Comparison of ENCODE assay signal across 8 cellular contexts in genomic region chr1:248905662-248905948, GRCh38. TPM values are rescaled to one million over a fixed set of nuclear protein-coding genes. Genes with fewer than 3 reads are reported as not detected.
A peak's percentile ranks its signal among the peaks of the same experiment; 100 is the strongest.
DNase-seq lines count a peak whose midpoint lies in the region; TF ChIP-seq lines count a peak whose summit lies in the region.

No MANE protein-coding gene starts in this region.

- H3K36me3 Mint-ChIP-seq in activated T-helper 2 cell treated with anti-CD3 and anti-CD28 coated beads, Interferon-gamma antibody, Interleukin-2, Interleukin-4, amounts not matched to agents 10 μg/mL and 5 μg/mL and 100 μg/mL, durations not matched to agents 14 hours and 24 hours and 36 hours (ENCODE audit: low read depth): peaks cover 7% of the 10 kb centered on the region
- H3K36me3 Mint-ChIP-seq in immature natural killer cell: peaks cover 0 to 7% (median 0%) of the 10 kb centered on the region in 3 donors

- H3K4me1 Mint-ChIP-seq in activated T-helper 2 cell treated with anti-CD3 and anti-CD28 coated beads, Interferon-gamma antibody, Interleukin-2, Interleukin-4, amounts not matched to agents 10 μg/mL and 5 μg/mL and 100 μg/mL, durations not matched to agents 14 hours and 24 hours and 36 hours (ENCODE audit: low read depth): peaks cover 25% of the 10 kb centered on the region
- H3K4me1 Mint-ChIP-seq in immature natural killer cell: peaks cover 37 to 52% of the 10 kb centered on the region in 2 donors

- H3K27me3 Mint-ChIP-seq in activated T-helper 2 cell treated with anti-CD3 and anti-CD28 coated beads, Interferon-gamma antibody, Interleukin-2, Interleukin-4, amounts not matched to agents 10 μg/mL and 5 μg/mL and 100 μg/mL, durations not matched to agents 14 hours and 24 hours and 36 hours (ENCODE audit: low read depth): peaks cover 15% of the 10 kb centered on the region
- peaks cover 0 to 9% (median 6%) of the 10 kb centered on the region in 3 donors for H3K27me3 Mint-ChIP-seq in immature natural killer cell (ENCODE audit: low read depth in 3 of 3)

- no peaks in the 10 kb centered on the region for H3K9me3 Mint-ChIP-seq in activated T-helper 2 cell treated with anti-CD3 and anti-CD28 coated beads, Interferon-gamma antibody, Interleukin-2, Interleukin-4, amounts not matched to agents 10 μg/mL and 5 μg/mL and 100 μg/mL, durations not matched to agents 14 hours and 24 hours and 36 hours
- H3K9me3 Mint-ChIP-seq in immature natural killer cell: no peaks in the 10 kb centered on the region

- no peak for TF ChIP-seq POLR2A in erythroblast (IDR thresholded peaks at IDR 0.05; ENCODE audit: low read length)

- intact Hi-C loops in activated T-helper 2 cell treated with anti-CD3 and anti-CD28 coated beads, Interferon-gamma antibody, Interleukin-2, Interleukin-4, amounts not matched to agents 10 μg/mL and 5 μg/mL and 100 μg/mL, durations not matched to agents 14 hours and 24 hours and 36 hours (cut with micrococcal nuclease): no loop called here

- H3K4me3 Mint-ChIP-seq in activated T-helper 2 cell treated with anti-CD3 and anti-CD28 coated beads, Interferon-gamma antibody, Interleukin-2, Interleukin-4, amounts not matched to agents 10 μg/mL and 5 μg/mL and 100 μg/mL, durations not matched to agents 14 hours and 24 hours and 36 hours (ENCODE audit: low read depth): peak overlapping the region; percentile 93
- peak overlapping the region; percentile 86 to 98 (median 98) for H3K4me3 Mint-ChIP-seq in immature natural killer cell

- H3K27ac Mint-ChIP-seq in activated T-helper 2 cell treated with anti-CD3 and anti-CD28 coated beads, Interferon-gamma antibody, Interleukin-2, Interleukin-4, amounts not matched to agents 10 μg/mL and 5 μg/mL and 100 μg/mL, durations not matched to agents 14 hours and 24 hours and 36 hours: peak overlapping the region; percentile 97
- peak overlapping the region; percentile 97 to 99 (median 98) for H3K27ac Mint-ChIP-seq in immature natural killer cell

- peak; percentile 39 for DNase-seq in DMS53 (lab: John Stamatoyannopoulos, UW)
- no peak for DNase-seq in DMS53 treated with DMSO at 0.1 percent for 48 hours (lab: John Stamatoyannopoulos, UW; ENCODE audit: unreplicated experiment)
- DNase-seq in activated T-helper 2 cell treated with anti-CD3 and anti-CD28 coated beads, Interferon-gamma antibody, Interleukin-2, Interleukin-4, amounts not matched to agents 10 μg/mL and 5 μg/mL and 100 μg/mL, durations not matched to agents 14 hours and 24 hours and 36 hours (ENCODE audit: low spot score): no peak
- no peak for DNase-seq in immature natural killer cell
- no peak for DNase-seq in substantia nigra (lab: John Stamatoyannopoulos, UW)
- DNase-seq in erythroblast (lab: John Stamatoyannopoulos, UW): no peak
- DNase-seq in stimulated activated CD4-positive, alpha-beta T cell treated with anti-CD3 and anti-CD28 coated beads, Interleukin-4, amount 100 ng/mL, for 4 hours: no peak
- no peak for DNase-seq in superior temporal gyrus (ENCODE audit: extremely low spot score)

- peak overlapping the region; percentile 92 for H3K27ac ChIP-seq in substantia nigra (ENCODE audit: low read depth, low read length, poor library complexity, severe bottlenecking)

RNA-seq across cellular contexts. Expression of gene PGBD2, which starts 0.4 kb away (rescaled TPM):
- total RNA-seq in activated T-helper 2 cell treated with anti-CD3 and anti-CD28 coated beads, Interferon-gamma antibody, Interleukin-2, Interleukin-4, amounts not matched to agents 10 μg/mL and 5 μg/mL and 100 μg/mL, durations not matched to agents 14 hours and 24 hours and 36 hours: 6.7 and 6.9 TPM in 2 replicates
- polyA plus RNA-seq in immature natural killer cell: 10 to 100 TPM in 1 of 3 donors, 1 to 10 TPM in 2; 6.7 to 12.4 (median 9.3) TPM

RNA-seq across cellular contexts. Expression of gene ZNF692, which starts 46.7 kb away (rescaled TPM):
- total RNA-seq in activated T-helper 2 cell treated with anti-CD3 and anti-CD28 coated beads, Interferon-gamma antibody, Interleukin-2, Interleukin-4, amounts not matched to agents 10 μg/mL and 5 μg/mL and 100 μg/mL, durations not matched to agents 14 hours and 24 hours and 36 hours: 86.4 and 87.0 TPM in 2 replicates
- polyA plus RNA-seq in immature natural killer cell: 10 to 100 TPM in 1 of 3 donors, 1 to 10 TPM in 2; 5.5 to 11.0 (median 7.7) TPM
